11 cellular contexts compared by ENCODE assay signal in genomic region chr9:111925784-111926183, GRCh38. TPM values are rescaled to one million over a fixed set of nuclear protein-coding genes. Genes with fewer than 3 reads are reported as not detected.
DNase-seq lines count a peak whose midpoint lies in the region; ATAC-seq and TF ChIP-seq lines count a peak whose summit lies in the region.
"Had no signal": no experiment of that assay in that cellular context is flagged by ENCODE, and none has a peak within 500 bp of the region (broad histone marks: within the 10 kb centered on the region; RNA-seq: fewer than 3 reads in every experiment).

No MANE protein-coding gene starts in this region.

- no peaks in the 10 kb centered on the region for H3K9me3 ChIP-seq in SK-N-MC (ENCODE audit: low read depth, low read length)
- H3K9me3 ChIP-seq in lower lobe of right lung = no peaks in the 10 kb centered on the region
- no peaks in the 10 kb centered on the region for H3K9me3 ChIP-seq in transverse colon
- H3K9me3 ChIP-seq in heart right ventricle = no peaks in the 10 kb centered on the region
- H3K9me3 ChIP-seq: esophagus squamous epithelium had no signal

- 54 to 55% methylated on average over 2 of the region's 2 CpGs for WGBS in transverse colon (ENCODE audit: low coverage in 1 of 2), 2 donors
- WGBS in heart right ventricle, 2 donors = 54 to 56% methylated on average over 2 of the region's 2 CpGs

- no peak for TF ChIP-seq EP300 in transverse colon (IDR thresholded peaks at IDR 0.05; ENCODE audit: low read depth)

- no peak for DNase-seq in activated naive CD4-positive, alpha-beta T cell treated with anti-CD3 and anti-CD28 coated beads, Interleukin-2, amount 50 U/mL, for 72 hours (ENCODE audit: low spot score in 2 of 2)
- peak; percentile 8 for DNase-seq in SK-N-MC (ENCODE audit: low read depth, low spot score)
- no peak for DNase-seq in lower lobe of right lung
- DNase-seq in transverse colon = no peak
- DNase-seq in GDM1 (lab: John Stamatoyannopoulos, UW) = no peak
- no peak for DNase-seq in AML-193 (lab: John Stamatoyannopoulos, UW)
- no peak for DNase-seq in heart right ventricle
- DNase-seq: H9 had no signal

- H3K27ac Mint-ChIP-seq in activated naive CD4-positive, alpha-beta T cell treated with anti-CD3 and anti-CD28 coated beads, Interleukin-2, amount 50 U/mL, for 24 hours = peak overlapping the region; percentile 70
- peak overlapping the region in 1 of 2 donors; percentile 31 for H3K27ac Mint-ChIP-seq in activated naive CD4-positive, alpha-beta T cell treated with anti-CD3 and anti-CD28 coated beads, Interleukin-2, amount 50 U/mL, for 72 hours
- H3K27ac Mint-ChIP-seq: H9 had no signal

- TF ChIP-seq CTCF in lower lobe of right lung (IDR thresholded peaks at IDR 0.05) (no peak), transverse colon (IDR thresholded peaks at IDR 0.05) (no peak), heart right ventricle (IDR thresholded peaks at IDR 0.05) (no peak)

- no peaks in the 10 kb centered on the region for H3K9me3 Mint-ChIP-seq in activated naive CD4-positive, alpha-beta T cell treated with anti-CD3 and anti-CD28 coated beads, Interleukin-2, amount 50 U/mL, for 24 hours
- no peaks in the 10 kb centered on the region for H3K9me3 Mint-ChIP-seq in activated naive CD4-positive, alpha-beta T cell treated with anti-CD3 and anti-CD28 coated beads, Interleukin-2, amount 50 U/mL, for 72 hours
- H3K9me3 Mint-ChIP-seq: H9 had no signal

- ATAC-seq in activated naive CD4-positive, alpha-beta T cell treated with anti-CD3 and anti-CD28 coated beads, Interleukin-2, amount 50 U/mL, for 72 hours = no peak
- ATAC-seq in lower lobe of right lung (no peak), heart right ventricle (no peak)

- H3K27me3 Mint-ChIP-seq in activated naive CD4-positive, alpha-beta T cell treated with anti-CD3 and anti-CD28 coated beads, Interleukin-2, amount 50 U/mL, for 24 hours = no peaks in the 10 kb centered on the region

- H3K4me3 Mint-ChIP-seq in activated naive CD4-positive, alpha-beta T cell treated with anti-CD3 and anti-CD28 coated beads, Interleukin-2, amount 50 U/mL, for 24 hours = no peak overlapping the region
- H3K4me3 Mint-ChIP-seq: H9 had no signal

- H3K4me1 ChIP-seq in lower lobe of right lung (peaks cover 39% of the 10 kb centered on the region), transverse colon (peaks cover 0 to 21% (median 9%) of the 10 kb centered on the region in 4 donors), heart right ventricle (peaks cover 0 to 56% (median 23%) of the 10 kb centered on the region in 9 donors)

- peaks cover 11% of the 10 kb centered on the region for H3K36me3 ChIP-seq in SK-N-MC (ENCODE audit: insufficient read depth, low read length)
- peaks cover 54% of the 10 kb centered on the region for H3K36me3 ChIP-seq in lower lobe of right lung
- peaks cover 0 to 22% (median 2%) of the 10 kb centered on the region in 4 donors for H3K36me3 ChIP-seq in transverse colon
- H3K36me3 ChIP-seq in heart right ventricle = peaks cover 0 to 97% (median 11%) of the 10 kb centered on the region in 9 donors

- H3K4me3 ChIP-seq in SK-N-MC (peak overlapping the region; percentile 53), lower lobe of right lung (no peak overlapping the region), transverse colon (no peak overlapping the region), heart right ventricle (no peak overlapping the region)
- H3K4me3 ChIP-seq: coronary artery, esophagus squamous epithelium had no signal

- peaks cover 54% of the 10 kb centered on the region for H3K4me1 Mint-ChIP-seq in activated naive CD4-positive, alpha-beta T cell treated with anti-CD3 and anti-CD28 coated beads, Interleukin-2, amount 50 U/mL, for 24 hours
- H3K4me1 Mint-ChIP-seq: H9 had no signal

- in situ Hi-C loops in transverse colon (cut with MboI; ENCODE audit: low pct_ligation_motif_present in 1 of 4, low pct_unique_long_range_greater_than_20kb in 1 of 4, low sequenced_read_pairs in 3 of 4) = no loop called here

- H3K27ac ChIP-seq in SK-N-MC (peak overlapping the region; percentile 74), lower lobe of right lung (peak overlapping the region; percentile 51), transverse colon (peak overlapping the region; percentile 41 to 64 (median 54)), heart right ventricle (peak overlapping the region in 1 of 10 donors; percentile 75)

- H3K27me3 ChIP-seq in lower lobe of right lung (ENCODE audit: low read depth) (no peaks in the 10 kb centered on the region), transverse colon (no peaks in the 10 kb centered on the region), heart right ventricle (no peaks in the 10 kb centered on the region)
- H3K27me3 ChIP-seq: esophagus squamous epithelium had no signal

- no peak overlapping the region for H3K9ac ChIP-seq in SK-N-MC (ENCODE audit: insufficient read length)

- intact Hi-C loops in lower lobe of right lung (cut with DNase I) = no loop called here
- intact Hi-C loops in transverse colon (cut with DNase I; ENCODE audit: low total_unique reads) = no loop called here
- intact Hi-C loops in heart right ventricle (cut with DNase I) = no loop called here

- H3K36me3 Mint-ChIP-seq in activated naive CD4-positive, alpha-beta T cell treated with anti-CD3 and anti-CD28 coated beads, Interleukin-2, amount 50 U/mL, for 24 hours = peaks cover 10% of the 10 kb centered on the region
- peaks cover 0 to 17% of the 10 kb centered on the region in 2 donors for H3K36me3 Mint-ChIP-seq in activated naive CD4-positive, alpha-beta T cell treated with anti-CD3 and anti-CD28 coated beads, Interleukin-2, amount 50 U/mL, for 72 hours

- no peak for TF ChIP-seq POLR2A in transverse colon (IDR thresholded peaks at IDR 0.05)

RNA-seq across cellular contexts. Expression of gene UGCG, which starts 29.2 kb away (rescaled TPM):
- total RNA-seq in activated naive CD4-positive, alpha-beta T cell treated with anti-CD3 and anti-CD28 coated beads, Interleukin-2, amount 50 U/mL, for 72 hours = 10 to 100 TPM; 12.5 to 23.5 TPM
- 41.3 TPM for total RNA-seq in lower lobe of right lung
- total RNA-seq in transverse colon = 10 to 100 TPM in 3 of 4 donors, 1 to 10 TPM in 1; 3.8 to 62.6 (median 29.9) TPM
- total RNA-seq in heart right ventricle = 10 to 100 TPM; 11.1 to 42.6 (median 13.6) TPM
- polyA plus RNA-seq in heart right ventricle = 10 to 100 TPM; 11.2 to 15.7 TPM
